In the genomic region with DNA sequence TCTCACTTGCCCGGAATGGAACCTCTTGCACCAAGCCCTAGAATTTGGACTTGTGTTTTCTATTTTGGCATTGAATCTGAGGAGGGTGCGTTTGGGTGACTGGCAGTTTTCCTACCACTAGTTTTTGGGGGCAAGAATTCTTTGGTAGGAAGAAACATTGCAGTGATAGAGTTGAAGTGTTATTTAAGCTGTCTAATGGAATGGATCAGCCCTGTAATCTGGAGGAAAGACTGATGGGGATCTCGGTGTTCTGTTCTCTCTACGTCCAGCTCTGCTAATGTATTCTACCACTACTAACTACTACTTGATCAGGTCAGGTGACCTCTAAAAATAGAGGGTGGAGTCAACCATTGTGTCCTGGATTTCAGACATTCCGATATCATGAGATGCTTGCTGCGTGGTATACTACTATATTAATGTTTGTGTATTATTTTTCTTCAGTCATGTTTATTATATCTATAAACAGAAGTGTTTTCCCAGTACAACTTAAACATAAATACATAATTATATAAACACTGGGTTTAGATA, we compare ENCODE assay signal across 1 cellular context.
TF ChIP-seq lines count a peak whose summit lies in the region.

No MANE protein-coding gene starts in this region.

TF ChIP-seq in HEK293, 187 proteins besides CTCF, POLR2A, EP300 and RAD21 (continued from another document and continues in another):
- TF ChIP-seq ZNF561 (tag by site-specific recombination; IDR thresholded peaks at IDR 0.05; ENCODE audit: borderline replicate concordance) = no peak
- no peak for TF ChIP-seq ZNF121 (tag by site-specific recombination; IDR thresholded peaks at IDR 0.05)
- TF ChIP-seq HOXD13 (CRISPR knock-in tag; IDR thresholded peaks at IDR 0.05; ENCODE audit: borderline replicate concordance) = no peak
- no peak for TF ChIP-seq TRIM28 (IDR thresholded peaks at IDR 0.05; ENCODE audit: borderline replicate concordance, low read length)
- TF ChIP-seq, protein P1, sequence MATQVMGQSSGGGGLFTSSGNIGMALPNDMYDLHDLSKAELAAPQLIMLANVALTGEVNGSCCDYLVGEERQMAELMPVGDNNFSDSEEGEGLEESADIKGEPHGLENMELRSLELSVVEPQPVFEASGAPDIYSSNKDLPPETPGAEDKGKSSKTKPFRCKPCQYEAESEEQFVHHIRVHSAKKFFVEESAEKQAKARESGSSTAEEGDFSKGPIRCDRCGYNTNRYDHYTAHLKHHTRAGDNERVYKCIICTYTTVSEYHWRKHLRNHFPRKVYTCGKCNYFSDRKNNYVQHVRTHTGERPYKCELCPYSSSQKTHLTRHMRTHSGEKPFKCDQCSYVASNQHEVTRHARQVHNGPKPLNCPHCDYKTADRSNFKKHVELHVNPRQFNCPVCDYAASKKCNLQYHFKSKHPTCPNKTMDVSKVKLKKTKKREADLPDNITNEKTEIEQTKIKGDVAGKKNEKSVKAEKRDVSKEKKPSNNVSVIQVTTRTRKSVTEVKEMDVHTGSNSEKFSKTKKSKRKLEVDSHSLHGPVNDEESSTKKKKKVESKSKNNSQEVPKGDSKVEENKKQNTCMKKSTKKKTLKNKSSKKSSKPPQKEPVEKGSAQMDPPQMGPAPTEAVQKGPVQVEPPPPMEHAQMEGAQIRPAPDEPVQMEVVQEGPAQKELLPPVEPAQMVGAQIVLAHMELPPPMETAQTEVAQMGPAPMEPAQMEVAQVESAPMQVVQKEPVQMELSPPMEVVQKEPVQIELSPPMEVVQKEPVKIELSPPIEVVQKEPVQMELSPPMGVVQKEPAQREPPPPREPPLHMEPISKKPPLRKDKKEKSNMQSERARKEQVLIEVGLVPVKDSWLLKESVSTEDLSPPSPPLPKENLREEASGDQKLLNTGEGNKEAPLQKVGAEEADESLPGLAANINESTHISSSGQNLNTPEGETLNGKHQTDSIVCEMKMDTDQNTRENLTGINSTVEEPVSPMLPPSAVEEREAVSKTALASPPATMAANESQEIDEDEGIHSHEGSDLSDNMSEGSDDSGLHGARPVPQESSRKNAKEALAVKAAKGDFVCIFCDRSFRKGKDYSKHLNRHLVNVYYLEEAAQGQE (tag by site-specific recombination; IDR thresholded peaks at IDR 0.05) = no peak
- TF ChIP-seq ZNF623 (tag by site-specific recombination; IDR thresholded peaks at IDR 0.05) = no peak
- TF ChIP-seq ZNF785 (tag by site-specific recombination; IDR thresholded peaks at IDR 0.05) = no peak
- TF ChIP-seq ZNF26 (tag by site-specific recombination; IDR thresholded peaks at IDR 0.05) = no peak
- TF ChIP-seq ZNF274 (IDR thresholded peaks at IDR 0.05; ENCODE audit: low read length) = no peak
- TF ChIP-seq ZNF274 (tag by site-specific recombination; IDR thresholded peaks at IDR 0.05; ENCODE audit: borderline replicate concordance) = no peak
- no peak for TF ChIP-seq ZNF2 (tag by site-specific recombination; IDR thresholded peaks at IDR 0.05)
- TF ChIP-seq ZNF830 (tag by site-specific recombination; IDR thresholded peaks at IDR 0.05; ENCODE audit: low read depth) = no peak
- TF ChIP-seq, protein P2, sequence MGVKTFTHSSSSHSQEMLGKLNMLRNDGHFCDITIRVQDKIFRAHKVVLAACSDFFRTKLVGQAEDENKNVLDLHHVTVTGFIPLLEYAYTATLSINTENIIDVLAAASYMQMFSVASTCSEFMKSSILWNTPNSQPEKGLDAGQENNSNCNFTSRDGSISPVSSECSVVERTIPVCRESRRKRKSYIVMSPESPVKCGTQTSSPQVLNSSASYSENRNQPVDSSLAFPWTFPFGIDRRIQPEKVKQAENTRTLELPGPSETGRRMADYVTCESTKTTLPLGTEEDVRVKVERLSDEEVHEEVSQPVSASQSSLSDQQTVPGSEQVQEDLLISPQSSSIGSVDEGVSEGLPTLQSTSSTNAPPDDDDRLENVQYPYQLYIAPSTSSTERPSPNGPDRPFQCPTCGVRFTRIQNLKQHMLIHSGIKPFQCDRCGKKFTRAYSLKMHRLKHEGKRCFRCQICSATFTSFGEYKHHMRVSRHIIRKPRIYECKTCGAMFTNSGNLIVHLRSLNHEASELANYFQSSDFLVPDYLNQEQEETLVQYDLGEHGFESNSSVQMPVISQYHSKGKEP (tag by site-specific recombination; IDR thresholded peaks at IDR 0.05) = no peak
- TF ChIP-seq ZNF558 (tag by site-specific recombination; IDR thresholded peaks at IDR 0.05) = no peak
- no peak for TF ChIP-seq ZBTB48 (tag by site-specific recombination; IDR thresholded peaks at IDR 0.05)
- no peak for TF ChIP-seq ZNF354C (tag by site-specific recombination; IDR thresholded peaks at IDR 0.05; ENCODE audit: borderline replicate concordance, low read depth)
- no peak for TF ChIP-seq ZNF112 (tag by site-specific recombination; IDR thresholded peaks at IDR 0.05)
- no peak for TF ChIP-seq GLI2 (tag by site-specific recombination; IDR thresholded peaks at IDR 0.05; ENCODE audit: borderline replicate concordance, low read depth)
- no peak; the same call in 1 of the 2 replicates for TF ChIP-seq SP7 (tag by site-specific recombination; IDR thresholded peaks at IDR 0.05)
- TF ChIP-seq, protein P3, sequence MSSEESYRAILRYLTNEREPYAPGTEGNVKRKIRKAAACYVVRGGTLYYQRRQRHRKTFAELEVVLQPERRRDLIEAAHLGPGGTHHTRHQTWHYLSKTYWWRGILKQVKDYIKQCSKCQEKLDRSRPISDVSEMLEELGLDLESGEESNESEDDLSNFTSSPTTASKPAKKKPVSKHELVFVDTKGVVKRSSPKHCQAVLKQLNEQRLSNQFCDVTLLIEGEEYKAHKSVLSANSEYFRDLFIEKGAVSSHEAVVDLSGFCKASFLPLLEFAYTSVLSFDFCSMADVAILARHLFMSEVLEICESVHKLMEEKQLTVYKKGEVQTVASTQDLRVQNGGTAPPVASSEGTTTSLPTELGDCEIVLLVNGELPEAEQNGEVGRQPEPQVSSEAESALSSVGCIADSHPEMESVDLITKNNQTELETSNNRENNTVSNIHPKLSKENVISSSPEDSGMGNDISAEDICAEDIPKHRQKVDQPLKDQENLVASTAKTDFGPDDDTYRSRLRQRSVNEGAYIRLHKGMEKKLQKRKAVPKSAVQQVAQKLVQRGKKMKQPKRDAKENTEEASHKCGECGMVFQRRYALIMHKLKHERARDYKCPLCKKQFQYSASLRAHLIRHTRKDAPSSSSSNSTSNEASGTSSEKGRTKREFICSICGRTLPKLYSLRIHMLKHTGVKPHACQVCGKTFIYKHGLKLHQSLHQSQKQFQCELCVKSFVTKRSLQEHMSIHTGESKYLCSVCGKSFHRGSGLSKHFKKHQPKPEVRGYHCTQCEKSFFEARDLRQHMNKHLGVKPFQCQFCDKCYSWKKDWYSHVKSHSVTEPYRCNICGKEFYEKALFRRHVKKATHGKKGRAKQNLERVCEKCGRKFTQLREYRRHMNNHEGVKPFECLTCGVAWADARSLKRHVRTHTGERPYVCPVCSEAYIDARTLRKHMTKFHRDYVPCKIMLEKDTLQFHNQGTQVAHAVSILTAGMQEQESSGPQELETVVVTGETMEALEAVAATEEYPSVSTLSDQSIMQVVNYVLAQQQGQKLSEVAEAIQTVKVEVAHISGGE (tag by site-specific recombination; conservative IDR thresholded peaks at IDR 0.05; ENCODE audit: low read depth) = no peak
- no peak for TF ChIP-seq HOXC10 (CRISPR knock-in tag; IDR thresholded peaks at IDR 0.05)
- TF ChIP-seq ZNF639 (tag by site-specific recombination; IDR thresholded peaks at IDR 0.05) = no peak
- TF ChIP-seq, protein P4, sequence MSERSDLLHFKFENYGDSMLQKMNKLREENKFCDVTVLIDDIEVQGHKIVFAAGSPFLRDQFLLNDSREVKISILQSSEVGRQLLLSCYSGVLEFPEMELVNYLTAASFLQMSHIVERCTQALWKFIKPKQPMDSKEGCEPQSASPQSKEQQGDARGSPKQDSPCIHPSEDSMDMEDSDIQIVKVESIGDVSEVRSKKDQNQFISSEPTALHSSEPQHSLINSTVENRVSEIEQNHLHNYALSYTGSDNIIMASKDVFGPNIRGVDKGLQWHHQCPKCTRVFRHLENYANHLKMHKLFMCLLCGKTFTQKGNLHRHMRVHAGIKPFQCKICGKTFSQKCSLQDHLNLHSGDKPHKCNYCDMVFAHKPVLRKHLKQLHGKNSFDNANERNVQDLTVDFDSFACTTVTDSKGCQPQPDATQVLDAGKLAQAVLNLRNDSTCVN (tag by site-specific recombination; optimal IDR thresholded peaks at IDR 0.05) = no peak
- TF ChIP-seq ZNF24 (tag by site-specific recombination; IDR thresholded peaks at IDR 0.05) = no peak
- TF ChIP-seq ZSCAN5A (tag by site-specific recombination; IDR thresholded peaks at IDR 0.05) = no peak
- no peak for TF ChIP-seq ZFP41 (tag by site-specific recombination; IDR thresholded peaks at IDR 0.05; ENCODE audit: borderline replicate concordance)
- TF ChIP-seq ZNF629 (tag by site-specific recombination; IDR thresholded peaks at IDR 0.05) = 0 out of 2 replicates have a peak, but pooled peaks have one; percentile 5
- TF ChIP-seq BCL11A (tag by site-specific recombination; IDR thresholded peaks at IDR 0.05; ENCODE audit: low read depth) = no peak
- TF ChIP-seq, protein P5, sequence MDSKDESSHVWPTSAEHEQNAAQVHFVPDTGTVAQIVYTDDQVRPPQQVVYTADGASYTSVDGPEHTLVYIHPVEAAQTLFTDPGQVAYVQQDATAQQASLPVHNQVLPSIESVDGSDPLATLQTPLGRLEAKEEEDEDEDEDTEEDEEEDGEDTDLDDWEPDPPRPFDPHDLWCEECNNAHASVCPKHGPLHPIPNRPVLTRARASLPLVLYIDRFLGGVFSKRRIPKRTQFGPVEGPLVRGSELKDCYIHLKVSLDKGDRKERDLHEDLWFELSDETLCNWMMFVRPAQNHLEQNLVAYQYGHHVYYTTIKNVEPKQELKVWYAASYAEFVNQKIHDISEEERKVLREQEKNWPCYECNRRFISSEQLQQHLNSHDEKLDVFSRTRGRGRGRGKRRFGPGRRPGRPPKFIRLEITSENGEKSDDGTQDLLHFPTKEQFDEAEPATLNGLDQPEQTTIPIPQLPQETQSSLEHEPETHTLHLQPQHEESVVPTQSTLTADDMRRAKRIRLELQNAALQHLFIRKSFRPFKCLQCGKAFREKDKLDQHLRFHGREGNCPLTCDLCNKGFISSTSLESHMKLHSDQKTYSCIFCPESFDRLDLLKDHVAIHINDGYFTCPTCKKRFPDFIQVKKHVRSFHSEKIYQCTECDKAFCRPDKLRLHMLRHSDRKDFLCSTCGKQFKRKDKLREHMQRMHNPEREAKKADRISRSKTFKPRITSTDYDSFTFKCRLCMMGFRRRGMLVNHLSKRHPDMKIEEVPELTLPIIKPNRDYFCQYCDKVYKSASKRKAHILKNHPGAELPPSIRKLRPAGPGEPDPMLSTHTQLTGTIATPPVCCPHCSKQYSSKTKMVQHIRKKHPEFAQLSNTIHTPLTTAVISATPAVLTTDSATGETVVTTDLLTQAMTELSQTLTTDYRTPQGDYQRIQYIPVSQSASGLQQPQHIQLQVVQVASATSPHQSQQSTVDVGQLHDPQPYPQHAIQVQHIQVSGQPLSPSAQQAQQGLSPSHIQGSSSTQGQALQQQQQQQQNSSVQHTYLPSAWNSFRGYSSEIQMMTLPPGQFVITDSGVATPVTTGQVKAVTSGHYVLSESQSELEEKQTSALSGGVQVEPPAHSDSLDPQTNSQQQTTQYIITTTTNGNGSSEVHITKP (tag by site-specific recombination; IDR thresholded peaks at IDR 0.05) = peak; percentile 61
- no peak for TF ChIP-seq ZNF664 (tag by site-specific recombination; IDR thresholded peaks at IDR 0.05)
- no peak for TF ChIP-seq ZIC2 (tag by site-specific recombination; IDR thresholded peaks at IDR 0.05)
- 0 out of 2 replicates have a peak, but pooled peaks have one; percentile 22 for TF ChIP-seq ZNF600 (tag by site-specific recombination; IDR thresholded peaks at IDR 0.05)
